In the genomic region with DNA sequence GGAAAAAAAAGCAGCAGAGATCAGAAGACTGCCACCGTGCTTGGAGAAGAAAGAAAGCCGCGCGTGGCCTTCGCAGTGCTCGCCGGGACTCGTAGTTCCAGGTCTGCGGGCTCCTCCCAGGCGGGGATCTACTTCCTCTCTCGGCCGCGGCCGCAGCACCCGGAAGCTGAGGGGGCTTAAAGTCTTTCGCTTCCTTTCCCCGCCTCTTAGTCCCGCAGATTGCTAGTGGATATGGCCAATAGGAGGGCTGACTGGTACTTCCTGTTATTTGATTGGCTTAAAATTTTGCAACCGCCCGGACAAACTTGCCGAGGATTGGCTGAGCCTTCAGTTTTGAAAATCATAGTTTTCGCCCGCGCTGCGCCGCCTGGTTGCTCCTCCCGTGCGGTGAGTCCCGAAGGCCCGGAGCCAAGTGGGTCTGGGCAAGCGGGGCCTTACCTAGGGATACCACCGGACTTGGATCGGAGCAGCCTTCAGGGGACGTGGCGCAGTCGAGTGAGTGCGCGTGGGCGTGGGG, we compare ENCODE assay signal across 8 cellular contexts. TPM values are rescaled to one million over a fixed set of nuclear protein-coding genes. Genes with fewer than 3 reads are reported as not detected.
DNase-seq lines count a peak whose midpoint lies in the region; ATAC-seq and TF ChIP-seq lines count a peak whose summit lies in the region.

Gene INCENP, plus strand, starts transcription at position 343 of the 517 bp plus-strand sequence. CDS start 4,151 bp downstream, outside the sequence.

- H3K36me3 ChIP-seq in Panc1 (ENCODE audit: control insufficient read depth, insufficient read depth, low read length) (peaks cover 9% of the 10 kb centered on the region; the same call in 1 of the 2 replicates), muscle layer of colon (ENCODE audit: insufficient read depth, low read length) (no peaks in the 10 kb centered on the region)

- no peak for TF ChIP-seq CTCF in Panc1 (IDR thresholded peaks at IDR 0.05)

- H3K4me1 ChIP-seq in Panc1 (ENCODE audit: control insufficient read depth, insufficient read depth, low read length) (peaks cover 18% of the 10 kb centered on the region), muscle layer of colon (ENCODE audit: insufficient read depth, low read length) (peaks cover 10% of the 10 kb centered on the region)

- peak; percentile 95 for ATAC-seq in GM21723 (IDR thresholded peaks at IDR 0.05; ENCODE audit: unreplicated experiment)
- peak; percentile 99 for ATAC-seq in Panc1
- peak; percentile 99 to 100 for ATAC-seq in activated T-cell treated with anti-CD3 and anti-CD28 coated beads, Interleukin-2, amount 50 U/mL, for 4 hours
- peak; percentile 96 for ATAC-seq in esophagus mucosa

- peak; percentile 98 for DNase-seq in DMS53 treated with DMSO at 0.1 percent for 48 hours (lab: John Stamatoyannopoulos, UW; ENCODE audit: unreplicated experiment)
- peak; percentile 99 for DNase-seq in KG1 (lab: John Stamatoyannopoulos, UW)
- peak; percentile 95 for DNase-seq in Panc1 (ENCODE audit: low read depth, low spot score)
- peak; percentile 90 for DNase-seq in activated T-cell treated with anti-CD3 and anti-CD28 coated beads, Interleukin-2, amount 50 U/mL, for 4 hours
- peak; percentile 86 for DNase-seq in stimulated activated CD8-positive, alpha-beta memory T cell treated with anti-CD3 and anti-CD28 coated beads, Interleukin-7, amount 100 ng/mL, for 24 hours (ENCODE audit: low read depth)

- POLR2A ChIA-PET in Panc1 (lab: Charles Lee) = no interaction called here

- BruUV-seq in Panc1 (replicated peaks; lab: Mats Ljungman, UMichigan) = no TSS peak

- H3K27ac ChIP-seq in Panc1 (ENCODE audit: low read length) (peak within 1 kb of the TSS; percentile 95), muscle layer of colon (ENCODE audit: low read depth, low read length) (peak within 1 kb of the TSS; percentile 58)

- peak within 1 kb of the TSS; percentile 51 for H3K9ac ChIP-seq in muscle layer of colon (ENCODE audit: low read length)

- CTCF ChIA-PET in Panc1 (lab: Charles Lee) = interaction anchor here (0.6 to 1.2 kb wide), 2 partner anchors 175 to 216 kb away, joined by 3 to 4 read pairs; partner anchors contain the start of gene SCGB1D4

- no peaks in the 10 kb centered on the region for H3K27me3 ChIP-seq in Panc1 (ENCODE audit: control insufficient read depth, insufficient read depth, low read length)
- H3K27me3 ChIP-seq in muscle layer of colon (ENCODE audit: control insufficient read depth in 1 of 2, insufficient read depth in 2 of 2, low read length in 2 of 2) = no peaks in the 10 kb centered on the region

- peaks cover 4% of the 10 kb centered on the region for H3K36me3 Mint-ChIP-seq in activated T-cell treated with anti-CD3 and anti-CD28 coated beads, Interleukin-2, amount 50 U/mL, for 4 hours (ENCODE audit: insufficient read depth)

- H3K4me3 Mint-ChIP-seq in activated T-cell treated with anti-CD3 and anti-CD28 coated beads, Interleukin-2, amount 50 U/mL, for 4 hours = peak within 1 kb of the TSS; percentile 93

- no peaks in the 10 kb centered on the region for H3K9me3 ChIP-seq in Panc1 (ENCODE audit: control insufficient read depth, insufficient read depth, low read depth, low read length)
- no peaks in the 10 kb centered on the region for H3K9me3 ChIP-seq in muscle layer of colon (ENCODE audit: low read length)

- H3K4me3 ChIP-seq in Panc1 (ENCODE audit: low read depth in 2 of 2, low read length in 2 of 2) (peak within 1 kb of the TSS; percentile 94 to 96), muscle layer of colon (ENCODE audit: low read depth in 1 of 2, low read length in 2 of 2) (peak within 1 kb of the TSS; percentile 67 to 91)

- peaks cover 4% of the 10 kb centered on the region for H3K27me3 Mint-ChIP-seq in activated T-cell treated with anti-CD3 and anti-CD28 coated beads, Interleukin-2, amount 50 U/mL, for 4 hours (ENCODE audit: low read depth)

- in situ Hi-C loops in Panc1 (cut with HindIII; ENCODE audit: low pct_unique_long_range_greater_than_20kb, low sequenced_read_pairs) = no loop called here

- peaks cover 21% of the 10 kb centered on the region for H3K4me1 Mint-ChIP-seq in activated T-cell treated with anti-CD3 and anti-CD28 coated beads, Interleukin-2, amount 50 U/mL, for 4 hours (ENCODE audit: low read depth)

- no peaks in the 10 kb centered on the region for H3K9me3 Mint-ChIP-seq in activated T-cell treated with anti-CD3 and anti-CD28 coated beads, Interleukin-2, amount 50 U/mL, for 4 hours

- intact Hi-C loops in Panc1 (cut with micrococcal nuclease; ENCODE audit: unreplicated experiment) = no loop called here

RNA-seq across cellular contexts. Expression of gene INCENP, which starts in this region (rescaled TPM):
- total RNA-seq in Panc1 (2021; ENCODE audit: unreplicated experiment) (81.5 TPM), esophagus mucosa (52.8 TPM)
- polyA plus RNA-seq in Panc1 (2012; ENCODE audit: insufficient read length) = 35.1 TPM
- total RNA-seq in activated T-cell treated with anti-CD3 and anti-CD28 coated beads, Interleukin-2, amount 50 U/mL, for 4 hours = 10 to 100 TPM; 29.9 to 36.3 (median 32.8) TPM

Comparison
In these comparisons a context has a peak if more than half of its experiments do, and no peak if none do; other contexts are left out.
1. Peak in every context shown above with its lines: DNase-seq, ATAC-seq, H3K4me3 ChIP-seq and H3K27ac ChIP-seq.